ENCODE assay signal across 9 cellular contexts in the genomic region with DNA sequence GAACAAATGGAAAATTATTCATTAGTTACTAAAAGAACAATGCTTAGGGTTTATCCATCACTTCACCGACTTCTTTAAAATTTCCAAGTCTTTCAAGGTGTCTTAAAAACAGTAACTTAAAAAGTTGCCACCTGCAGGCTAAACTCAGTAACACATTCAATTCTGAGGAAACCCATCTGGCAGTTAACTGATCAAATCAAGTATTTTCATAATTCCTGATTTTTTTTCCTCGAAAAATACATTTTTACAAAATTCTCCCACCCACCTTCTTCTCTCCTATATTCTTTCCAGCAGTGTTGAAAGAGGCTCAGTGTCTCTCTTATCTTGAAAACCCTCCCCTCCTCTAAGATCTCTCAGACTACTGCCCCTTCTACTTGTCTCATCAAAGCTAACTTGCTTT. TPM values are rescaled to one million over a fixed set of nuclear protein-coding genes. Genes with fewer than 3 reads are reported as not detected.
DNase-seq lines count a peak whose midpoint lies in the region; ATAC-seq and TF ChIP-seq lines count a peak whose summit lies in the region.
"Had no signal": no experiment of that assay in that cellular context is flagged by ENCODE, and none has a peak within 500 bp of the region (broad histone marks: within the 10 kb centered on the region; RNA-seq: fewer than 3 reads in every experiment).

No MANE protein-coding gene starts in this region.

- no peak overlapping the region for H3K9ac ChIP-seq in NT2/D1 (ENCODE audit: insufficient read length, low read depth)

- peak; percentile 5 for DNase-seq in NCI-H82 (lab: John Stamatoyannopoulos, UW)
- DNase-seq in NCI-H82 treated with DMSO at 0.1 percent for 48 hours (lab: John Stamatoyannopoulos, UW; ENCODE audit: unreplicated experiment): no peak
- peak; percentile 18 for DNase-seq in NT2/D1 (ENCODE audit: low read depth, low spot score)
- DNase-seq in fibroblast of gingiva (ENCODE audit: low read depth): peak; percentile 24
- no peak for DNase-seq in spleen
- DNase-seq in activated CD8-positive, alpha-beta memory T cell treated with anti-CD3 and anti-CD28 coated beads, Interleukin-2, amount 50 U/mL, for 4 hours: no peak
- no peak for DNase-seq in stimulated activated naive CD4-positive, alpha-beta T cell treated with Interleukin-2 at 50 U/mL for 16 hours (lab: John Stamatoyannopoulos, UW)

- H3K27me3 ChIP-seq in NT2/D1 (ENCODE audit: insufficient read depth, insufficient read length) (no peaks in the 10 kb centered on the region), spleen (replicated peaks in 1 of 7) (no peaks in the 10 kb centered on the region)
- H3K27me3 ChIP-seq: neutrophil had no signal

- intact Hi-C loops in spleen (cut with DNase I; ENCODE audit: low total_unique reads): no loop called here

- no peak for ATAC-seq in GM19397 (IDR thresholded peaks at IDR 0.05; ENCODE audit: unreplicated experiment)

- WGBS in spleen, 5 donors: 66 to 81% (median 78%) methylated on average over 2 of the region's 2 CpGs

- H3K4me1 ChIP-seq in NT2/D1 (ENCODE audit: insufficient read depth, insufficient read length) (no peaks in the 10 kb centered on the region), spleen (no peaks in the 10 kb centered on the region)

- H3K4me3 ChIP-seq in NT2/D1 (ENCODE audit: insufficient read length, low read depth) (no peak overlapping the region), spleen (no peak overlapping the region)

- peak in 7 of 11 experiments; percentile 13 to 54 (median 38) for TF ChIP-seq CTCF in spleen (IDR thresholded peaks at IDR 0.05 in 8 of 11, conservative IDR thresholded peaks at IDR 0.05 in 3 of 11)

- H3K9me3 ChIP-seq in NT2/D1 (ENCODE audit: insufficient read depth, low read length) (no peaks in the 10 kb centered on the region), spleen (no peaks in the 10 kb centered on the region)
- H3K9me3 ChIP-seq: neutrophil had no signal

- TF ChIP-seq POLR2A in spleen (IDR thresholded peaks at IDR 0.05): no peak

- peaks cover 80% of the 10 kb centered on the region for H3K36me3 ChIP-seq in NT2/D1 (ENCODE audit: insufficient read depth, insufficient read length, low read length)
- peaks cover 4 to 100% (median 82%) of the 10 kb centered on the region in 6 donors for H3K36me3 ChIP-seq in spleen

- H3K27ac ChIP-seq in spleen: no peak overlapping the region
- H3K27ac ChIP-seq: neutrophil had no signal

RNA-seq across cellular contexts. Expression of a gene that starts 29.9 kb away (rescaled TPM):
- total RNA-seq in spleen: 10 to 100 TPM; 26.8 to 49.0 (median 39.2) TPM
- polyA plus RNA-seq in spleen: 10 to 100 TPM; 10.3 to 14.6 (median 13.4) TPM

RNA-seq across cellular contexts. Expression of a gene that starts 32.6 kb away (rescaled TPM):
- total RNA-seq in spleen: 10 to 100 TPM; 48.1 to 68.7 (median 57.7) TPM
- polyA plus RNA-seq in spleen: 10 to 100 TPM; 24.6 to 30.2 (median 29.5) TPM

Comparison
In these comparisons a context has a peak if more than half of its experiments do, and no peak if none do; other contexts are left out.
1. DNase-seq: peak in NCI-H82 (single experiment), NT2/D1 (single experiment) and fibroblast of gingiva (single experiment); none in NCI-H82 treated with DMSO at 0.1 percent for 48 hours (single experiment), spleen (single experiment), activated CD8-positive, alpha-beta memory T cell treated with anti-CD3 and anti-CD28 coated beads, Interleukin-2, amount 50 U/mL, for 4 hours (single experiment) and stimulated activated naive CD4-positive, alpha-beta T cell treated with Interleukin-2 at 50 U/mL for 16 hours (single experiment).